In genomic region chr3:58507356-58508062, GRCh38 we compare ENCODE assay signal across 25 cellular contexts. TPM values are rescaled to one million over a fixed set of nuclear protein-coding genes. Genes with fewer than 3 reads are reported as not detected.
"Had no signal": no experiment of that assay in that cellular context is flagged by ENCODE, and none has a peak within 500 bp of the region (broad histone marks: within the 10 kb centered on the region; RNA-seq: fewer than 3 reads in every experiment).

No MANE protein-coding gene starts in this region.

- H3K27ac Mint-ChIP-seq: naive thymus-derived CD4-positive, alpha-beta T cell; stimulated activated naive B cell treated with anti-CD40 and anti-IgM and Interleukin-4, amounts not matched to agents 10 μg/mL and 1 μg/mL and 100 μg/mL, for 72 hours; stimulated activated naive CD8-positive, alpha-beta T cell treated with anti-CD3 and anti-CD28 coated beads, Interleukin-15, Interleukin-2, amounts not matched to agents 100 ng/mL and 50 ng/mL, for 24 hours had no signal

- H3K9me3 Mint-ChIP-seq: naive thymus-derived CD4-positive, alpha-beta T cell; neural crest cell; stimulated activated naive B cell treated with anti-CD40 and anti-IgM and Interleukin-4, amounts not matched to agents 10 μg/mL and 1 μg/mL and 100 μg/mL, for 72 hours; stimulated activated naive CD8-positive, alpha-beta T cell treated with anti-CD3 and anti-CD28 coated beads, Interleukin-15, Interleukin-2, amounts not matched to agents 100 ng/mL and 50 ng/mL, for 24 hours had no signal

- H3K36me3 ChIP-seq: neutrophil, uterus had no signal

- H3K4me2 ChIP-seq: hepatocyte had no signal

- H3K9me3 ChIP-seq: gastroesophageal sphincter, heart left ventricle, lower lobe of right lung, mucosa of descending colon, neutrophil, pancreas, right lobe of liver, thoracic aorta, tibial nerve, upper lobe of right lung, uterus had no signal

- H2AFZ ChIP-seq: hepatocyte had no signal

- DNase-seq: dorsolateral prefrontal cortex; effector CD4-positive, alpha-beta T cell; foreskin keratinocyte; heart left ventricle; kidney glomerular epithelial cell; left ventricle myocardium superior; lower lobe of right lung; mucosa of descending colon; naive thymus-derived CD4-positive, alpha-beta T cell; pancreas; retina; right lobe of liver; small intestine; stimulated activated CD4-positive, alpha-beta T cell treated with anti-CD3 and anti-CD28 coated beads, Interleukin-15, amount 100 ng/mL, for 24 hours; stimulated activated CD4-positive, alpha-beta T cell treated with anti-CD3 and anti-CD28 coated beads, Interleukin-2, amount 100 ng/mL, for 48 hours; stimulated activated naive B cell treated with anti-CD40 and anti-IgM and Interleukin-4, amounts not matched to agents 10 μg/mL and 1 μg/mL and 100 μg/mL, for 72 hours; upper lobe of right lung; uterus had no signal

- H3K27ac ChIP-seq: dorsolateral prefrontal cortex, foreskin keratinocyte, gastroesophageal sphincter, heart left ventricle, hepatocyte, lower lobe of right lung, neutrophil, pancreas, right lobe of liver, thoracic aorta, tibial nerve, upper lobe of right lung, uterus had no signal

- ATAC-seq: foreskin keratinocyte; gastroesophageal sphincter; heart left ventricle; left ventricle myocardium superior; lower lobe of right lung; mucosa of descending colon; naive thymus-derived CD4-positive, alpha-beta T cell; pancreas; right lobe of liver; stimulated activated naive B cell treated with anti-CD40 and anti-IgM and Interleukin-4, amounts not matched to agents 10 μg/mL and 1 μg/mL and 100 μg/mL, for 72 hours; upper lobe of right lung had no signal

- H3K4me3 Mint-ChIP-seq: naive thymus-derived CD4-positive, alpha-beta T cell; neural crest cell; stimulated activated naive B cell treated with anti-CD40 and anti-IgM and Interleukin-4, amounts not matched to agents 10 μg/mL and 1 μg/mL and 100 μg/mL, for 72 hours; stimulated activated naive CD8-positive, alpha-beta T cell treated with anti-CD3 and anti-CD28 coated beads, Interleukin-15, Interleukin-2, amounts not matched to agents 100 ng/mL and 50 ng/mL, for 24 hours had no signal

- H3K4me3 ChIP-seq: dorsolateral prefrontal cortex, gastroesophageal sphincter, heart left ventricle, hepatocyte, lower lobe of right lung, mucosa of descending colon, pancreas, right lobe of liver, thoracic aorta, tibial nerve, upper lobe of right lung, uterus had no signal

- H3K27me3 ChIP-seq: dorsolateral prefrontal cortex, foreskin keratinocyte, gastroesophageal sphincter, heart left ventricle, hepatocyte, neutrophil, pancreas, right lobe of liver, tibial nerve, upper lobe of right lung, uterus had no signal

- H3K4me1 ChIP-seq: lower lobe of right lung, pancreas, right lobe of liver, upper lobe of right lung, uterus had no signal

- H3K27me3 Mint-ChIP-seq: naive thymus-derived CD4-positive, alpha-beta T cell; stimulated activated naive B cell treated with anti-CD40 and anti-IgM and Interleukin-4, amounts not matched to agents 10 μg/mL and 1 μg/mL and 100 μg/mL, for 72 hours; stimulated activated naive CD8-positive, alpha-beta T cell treated with anti-CD3 and anti-CD28 coated beads, Interleukin-15, Interleukin-2, amounts not matched to agents 100 ng/mL and 50 ng/mL, for 24 hours had no signal

RNA-seq across cellular contexts. Expression of gene ACOX2, which starts 29.5 kb away (rescaled TPM):
- total RNA-seq: naive thymus-derived CD4-positive, alpha-beta T cell had no signal
- polyA plus RNA-seq: naive thymus-derived CD4-positive, alpha-beta T cell had no signal
